ENCODE assay signal across 21 cellular contexts in genomic region chr17:45867171-45867570, GRCh38. TPM values are rescaled to one million over a fixed set of nuclear protein-coding genes. Genes with fewer than 3 reads are reported as not detected.
DNase-seq lines count a peak whose midpoint lies in the region; ATAC-seq, FAIRE-seq and TF ChIP-seq lines count a peak whose summit lies in the region.
"Had no signal": no experiment of that assay in that cellular context is flagged by ENCODE, and none has a peak within 500 bp of the region (broad histone marks: within the 10 kb centered on the region; RNA-seq: fewer than 3 reads in every experiment).

No MANE protein-coding gene starts in this region.

- CTCF ChIA-PET in K562 (lab: Yijun Ruan, JAX; ENCODE audit: low intra/inter-chr PET ratio): interaction anchor here (0.5 kb wide), 1 partner anchor 30 kb away, joined by 3 read pairs; no protein-coding TSS in a partner anchor

- no peaks in the 10 kb centered on the region for H3K36me3 ChIP-seq in K562 (ENCODE audit: control insufficient read depth, insufficient read depth, low read length)
- no peaks in the 10 kb centered on the region for H3K36me3 ChIP-seq in sigmoid colon
- H3K36me3 ChIP-seq: Peyer's patch had no signal

- TF ChIP-seq CTCF in K562 (IDR thresholded peaks at IDR 0.05 in 2 of 3, conservative IDR thresholded peaks at IDR 0.05 in 1 of 3; ENCODE audit: insufficient read depth in 2 of 3, low read depth in 1 of 3, low read length in 3 of 3) (no peak), foreskin fibroblast (IDR thresholded peaks at IDR 0.05; ENCODE audit: low read depth, low read length) (no peak), sigmoid colon (IDR thresholded peaks at IDR 0.05) (no peak)

- no peak for FAIRE-seq in K562 (lab: Jason Lieb, UNC)
- FAIRE-seq: D721Med had no signal

- intact Hi-C loops in K562 (cut with micrococcal nuclease): no loop called here
- intact Hi-C loops in sigmoid colon (cut with DNase I): no loop called here

- H3K27ac Mint-ChIP-seq in activated naive CD4-positive, alpha-beta T cell treated with anti-CD3 and anti-CD28 coated beads, Interleukin-2, amount 50 U/mL, for 72 hours: no peak overlapping the region

- POLR2A ChIA-PET in K562 (lab: Yijun Ruan, JAX): no interaction called here

- H3K9me1 ChIP-seq in K562 (ENCODE audit: control insufficient read depth, insufficient read depth, low read length): no peaks in the 10 kb centered on the region

- no peaks in the 10 kb centered on the region for H4K20me1 ChIP-seq in K562 (replicated peaks; ENCODE audit: control insufficient read depth, insufficient read depth, low read length)

- TF ChIP-seq RAD21 in K562 (CRISPR knock-in tag; conservative IDR thresholded peaks at IDR 0.05 in 1 of 2, IDR thresholded peaks at IDR 0.05 in 1 of 2): no peak

- no peak overlapping the region for H3K4me2 ChIP-seq in K562 (ENCODE audit: insufficient read depth, low read length)

- H3K9me3 Mint-ChIP-seq in activated naive CD4-positive, alpha-beta T cell treated with anti-CD3 and anti-CD28 coated beads, Interleukin-2, amount 50 U/mL, for 72 hours: no peaks in the 10 kb centered on the region
- H3K9me3 Mint-ChIP-seq: CD8-positive, alpha-beta memory T cell had no signal

- H3K9me3 ChIP-seq in K562 (replicated peaks; ENCODE audit: control insufficient read depth, insufficient read depth, low read depth, low read length): no peaks in the 10 kb centered on the region
- no peaks in the 10 kb centered on the region for H3K9me3 ChIP-seq in sigmoid colon
- H3K9me3 ChIP-seq: Peyer's patch had no signal

- peaks cover 3 to 11% of the 10 kb centered on the region in 2 experiments; a peak in 2 of 5 replicates for H3K4me1 ChIP-seq in K562 (replicated peaks in 1 of 2; ENCODE audit: control insufficient read depth in 2 of 2, insufficient read depth in 2 of 2, low read length in 2 of 2)
- peaks cover 0 to 14% (median 13%) of the 10 kb centered on the region in 4 donors for H3K4me1 ChIP-seq in sigmoid colon
- H3K4me1 ChIP-seq: Peyer's patch had no signal

- no peaks in the 10 kb centered on the region for H3K79me2 ChIP-seq in K562 (ENCODE audit: control insufficient read depth, insufficient read depth, low read length)

- ATAC-seq in K562: no peak
- ATAC-seq in activated naive CD4-positive, alpha-beta T cell treated with anti-CD3 and anti-CD28 coated beads, Interleukin-2, amount 50 U/mL, for 72 hours: no peak
- ATAC-seq: Right ventricle myocardium inferior had no signal

- DNase-seq in C1 segment of cervical spinal cord (lab: John Stamatoyannopoulos, UW) (peak in 9 of 14 donors; percentile 16 to 61 (median 47)), K562 (ENCODE audit: extremely low read depth in 1 of 4, low spot score in 3 of 4) (no peak), hypothalamus (lab: John Stamatoyannopoulos, UW) (peak in 36 of 51 donors; percentile 6 to 91 (median 54)), pons (ENCODE audit: low spot score) (peak; percentile 91), foreskin fibroblast (no peak), sigmoid colon (no peak)
- DNase-seq in activated naive CD4-positive, alpha-beta T cell treated with anti-CD3 and anti-CD28 coated beads, Interleukin-2, amount 50 U/mL, for 72 hours (ENCODE audit: low spot score in 2 of 2): no peak
- no peak for DNase-seq in activated CD4-positive, alpha-beta T cell treated with anti-CD3 and anti-CD28 coated beads for 48 hours
- DNase-seq: 8988T; CD8-positive, alpha-beta memory T cell; DMS79 treated with DMSO at 0.1 percent for 48 hours; GM23248; NCI-H2171 treated with DMSO at 0.1 percent for 48 hours; NCI-H774; Peyer's patch had no signal

- H3K9ac ChIP-seq in K562 (ENCODE audit: insufficient read depth in 1 of 2, low read depth in 2 of 2, low read length in 2 of 2): no peak overlapping the region
- H3K9ac ChIP-seq: GM23248 had no signal

- no TSS peak for BruUV-seq in K562 (replicated peaks; lab: Mats Ljungman, UMichigan)

- 13% methylated on average over 6 of the region's 6 CpGs for WGBS in K562 (ENCODE audit: insufficient coverage, low coverage, missing lambda C conversion rate)
- 33 to 71% methylated on average over 6 of the region's 6 CpGs for WGBS in sigmoid colon, 2 donors

- H3K27ac ChIP-seq in K562 (ENCODE audit: extremely low read depth, low read depth, low read length) (no peak overlapping the region), sigmoid colon (no peak overlapping the region)
- H3K27ac ChIP-seq: GM23248, HL-60, Peyer's patch had no signal

- H3K4me3 ChIP-seq in K562 (no peak overlapping the region), foreskin fibroblast (ENCODE audit: low read depth in 1 of 2, low read length in 2 of 2) (no peak overlapping the region), sigmoid colon (no peak overlapping the region)
- H3K4me3 ChIP-seq: GM23248, Peyer's patch had no signal

- TF ChIP-seq EP300 in K562 (IDR thresholded peaks at IDR 0.05; ENCODE audit: low read length): no peak
- TF ChIP-seq EP300 in sigmoid colon (IDR thresholded peaks at IDR 0.05): no peak

- peak overlapping the region; percentile 60 for H2AFZ ChIP-seq in K562 (ENCODE audit: low read depth, low read length)
- H2AFZ ChIP-seq: GM23248 had no signal

- TF ChIP-seq POLR2A in K562 (conservative IDR thresholded peaks at IDR 0.05) (no peak), sigmoid colon (IDR thresholded peaks at IDR 0.05) (no peak)

- in situ Hi-C loops in K562 (cut with MboI): no loop called here

- no peaks in the 10 kb centered on the region for H3K36me3 Mint-ChIP-seq in activated naive CD4-positive, alpha-beta T cell treated with anti-CD3 and anti-CD28 coated beads, Interleukin-2, amount 50 U/mL, for 72 hours
- H3K36me3 Mint-ChIP-seq: CD8-positive, alpha-beta memory T cell had no signal

- H3K27me3 ChIP-seq in K562 (ENCODE audit: control insufficient read depth in 2 of 2, insufficient read depth in 2 of 2, low read length in 2 of 2): peaks cover 13 to 23% of the 10 kb centered on the region in 2 experiments; a peak in 3 of 5 replicates
- no peaks in the 10 kb centered on the region for H3K27me3 ChIP-seq in sigmoid colon
- H3K27me3 ChIP-seq: Peyer's patch had no signal

TF ChIP-seq in K562, 482 proteins besides CTCF, POLR2A, EP300 and RAD21:
- TF ChIP-seq, protein P1, sequence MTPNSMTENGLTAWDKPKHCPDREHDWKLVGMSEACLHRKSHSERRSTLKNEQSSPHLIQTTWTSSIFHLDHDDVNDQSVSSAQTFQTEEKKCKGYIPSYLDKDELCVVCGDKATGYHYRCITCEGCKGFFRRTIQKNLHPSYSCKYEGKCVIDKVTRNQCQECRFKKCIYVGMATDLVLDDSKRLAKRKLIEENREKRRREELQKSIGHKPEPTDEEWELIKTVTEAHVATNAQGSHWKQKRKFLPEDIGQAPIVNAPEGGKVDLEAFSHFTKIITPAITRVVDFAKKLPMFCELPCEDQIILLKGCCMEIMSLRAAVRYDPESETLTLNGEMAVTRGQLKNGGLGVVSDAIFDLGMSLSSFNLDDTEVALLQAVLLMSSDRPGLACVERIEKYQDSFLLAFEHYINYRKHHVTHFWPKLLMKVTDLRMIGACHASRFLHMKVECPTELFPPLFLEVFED (CRISPR knock-in tag; conservative IDR thresholded peaks at IDR 0.05): no peak

RNA-seq across cellular contexts. Expression of gene SPPL2C, which starts 22.5 kb away (rescaled TPM):
- not detected in 2 replicates for total RNA-seq in K562 (2011; cell fraction: chromatin; rRNA removed; ENCODE audit: low replicate concordance)
- not detected in 2 replicates for total RNA-seq in K562 (2011; cell fraction: nucleolus; rRNA removed)
- total RNA-seq in K562 (2011; cell fraction: nucleoplasm; rRNA removed): not detected in 2 replicates
- total RNA-seq in K562 (2014; rRNA removed): not detected in 2 replicates
- not detected in 2 replicates for total RNA-seq in K562 (2014; rRNA removed; fragmentation: Illumina TruSeq; extraction: Trizol)
- not detected in 2 replicates for total RNA-seq in K562 (2015; rRNA removed; fragmentation: Illumina TruSeq; extraction: Trizol)
- not detected in 2 replicates for total RNA-seq in K562 (2021)
- not detected in 2 replicates for polyA plus RNA-seq in K562 (2011; rRNA removed)
- not detected in 2 replicates for polyA plus RNA-seq in K562 (2011; cell fraction: cytosol; rRNA removed)
- polyA plus RNA-seq in K562 (2011; cell fraction: nucleus; rRNA removed): not detected in 2 replicates
- not detected in 2 replicates for polyA plus RNA-seq in K562 (2012)
- polyA plus RNA-seq in K562 (2014; fragmentation: Illumina TruSeq; extraction: Trizol): not detected in 2 replicates
- polyA plus RNA-seq in K562 (2014; fragmentation: Nextera tagmentation; extraction: Ambion mirVana): not detected
- polyA plus RNA-seq in K562 (2014; rRNA removed): not detected in 2 replicates
- polyA minus RNA-seq in K562 (2011; rRNA and poly(A)+ RNA removed): not detected in 2 replicates
- polyA minus RNA-seq in K562 (2011; cell fraction: cytosol; rRNA and poly(A)+ RNA removed): not detected in 2 replicates
- polyA minus RNA-seq in K562 (2011; cell fraction: nucleus; rRNA and poly(A)+ RNA removed): not detected in 2 replicates
- not detected for total RNA-seq in activated naive CD4-positive, alpha-beta T cell treated with anti-CD3 and anti-CD28 coated beads, Interleukin-2, amount 50 U/mL, for 72 hours
- total RNA-seq in sigmoid colon: not detected
- under 1 TPM in 1 of 3 donors, not detected in 2; 0.60 TPM for polyA plus RNA-seq in sigmoid colon
- total RNA-seq: CD8-positive, alpha-beta memory T cell; G401; GM23248; NCI-H460; Peyer's patch; Right ventricle myocardium inferior had no signal
- polyA plus RNA-seq: BJ; CD8-positive, alpha-beta memory T cell; GM23248 had no signal

RNA-seq across cellular contexts. Expression of gene MAPT, which starts 27.2 kb away (rescaled TPM):
- 2.1 and 2.2 TPM in 2 replicates for total RNA-seq in K562 (2011; cell fraction: chromatin; rRNA removed; ENCODE audit: low replicate concordance)
- 0.92 and 1.2 TPM in 2 replicates for total RNA-seq in K562 (2011; cell fraction: nucleolus; rRNA removed)
- total RNA-seq in K562 (2011; cell fraction: nucleoplasm; rRNA removed): 1.1 and 1.5 TPM in 2 replicates
- 0.45 and 0.54 TPM in 2 replicates for total RNA-seq in K562 (2014; rRNA removed)
- total RNA-seq in K562 (2014; rRNA removed; fragmentation: Illumina TruSeq; extraction: Trizol): 0.16 and 0.18 TPM in 2 replicates
- total RNA-seq in K562 (2015; rRNA removed; fragmentation: Illumina TruSeq; extraction: Trizol): 0.29 and 0.49 TPM in 2 replicates
- 0.83 and 1.1 TPM in 2 replicates for total RNA-seq in K562 (2021)
- polyA plus RNA-seq in K562 (2011; rRNA removed): 0.31 and 0.36 TPM in 2 replicates
- polyA plus RNA-seq in K562 (2011; cell fraction: cytosol; rRNA removed): 0.15 and 0.31 TPM in 2 replicates
- polyA plus RNA-seq in K562 (2011; cell fraction: nucleus; rRNA removed): 0.32 and 0.47 TPM in 2 replicates
- polyA plus RNA-seq in K562 (2012): 1.9 and 4.6 TPM in 2 replicates
- polyA plus RNA-seq in K562 (2014; fragmentation: Illumina TruSeq; extraction: Trizol): 0.58 and 1.1 TPM in 2 replicates
- under 1 TPM; 0.04 to 0.14 TPM for polyA plus RNA-seq in K562 (2014; fragmentation: Nextera tagmentation; extraction: Ambion mirVana)
- 0.45 and 0.90 TPM in 2 replicates for polyA plus RNA-seq in K562 (2014; rRNA removed)
- 0.35 and 0.42 TPM in 2 replicates for polyA minus RNA-seq in K562 (2011; rRNA and poly(A)+ RNA removed)
- polyA minus RNA-seq in K562 (2011; cell fraction: cytosol; rRNA and poly(A)+ RNA removed): 0.36 and 0.86 TPM in 2 replicates
- polyA minus RNA-seq in K562 (2011; cell fraction: nucleus; rRNA and poly(A)+ RNA removed): 0.40 and 0.44 TPM in 2 replicates
- total RNA-seq in activated naive CD4-positive, alpha-beta T cell treated with anti-CD3 and anti-CD28 coated beads, Interleukin-2, amount 50 U/mL, for 72 hours: 1 to 10 TPM in 1 of 2 donors, under 1 TPM in 1; 0.57 to 2.2 TPM
- total RNA-seq in sigmoid colon: 10 to 100 TPM in 3 of 4 donors, 1 to 10 TPM in 1; 7.1 to 20.5 (median 15.2) TPM
- 1 to 10 TPM in 1 of 3 donors, under 1 TPM in 1, not detected in 1; 0.60 to 2.8 TPM for polyA plus RNA-seq in sigmoid colon
- total RNA-seq: GM23248 had no signal

Comparison
In these comparisons a context has a peak if more than half of its experiments do, and no peak if none do; other contexts are left out.
1. DNase-seq: peak in C1 segment of cervical spinal cord (9 of 14), hypothalamus (36 of 51) and pons (single experiment); none in K562 (0 of 4), activated naive CD4-positive, alpha-beta T cell treated with anti-CD3 and anti-CD28 coated beads, Interleukin-2, amount 50 U/mL, for 72 hours (0 of 2), activated CD4-positive, alpha-beta T cell treated with anti-CD3 and anti-CD28 coated beads for 48 hours (single experiment), foreskin fibroblast (0 of 2) and sigmoid colon (single experiment).